9 cellular contexts compared by ENCODE assay signal in genomic region chr13:19586904-19587634, GRCh38. TPM values are rescaled to one million over a fixed set of nuclear protein-coding genes. Genes with fewer than 3 reads are reported as not detected.
DNase-seq lines count a peak whose midpoint lies in the region; ATAC-seq, FAIRE-seq and TF ChIP-seq lines count a peak whose summit lies in the region.
"Had no signal": no experiment of that assay in that cellular context is flagged by ENCODE, and none has a peak within 500 bp of the region (broad histone marks: within the 10 kb centered on the region; RNA-seq: fewer than 3 reads in every experiment).

No MANE protein-coding gene starts in this region.

- no peaks in the 10 kb centered on the region for H3K4me1 ChIP-seq in BE2C
- peaks cover 6 to 17% of the 10 kb centered on the region in 2 donors for H3K4me1 ChIP-seq in naive thymus-derived CD4-positive, alpha-beta T cell (ENCODE audit: control insufficient read depth in 2 of 2, insufficient read depth in 2 of 2, low read length in 2 of 2)
- no peaks in the 10 kb centered on the region for H3K4me1 ChIP-seq in hepatocyte (ENCODE audit: insufficient read depth)

- peak overlapping the region; percentile 59 for H3K9ac ChIP-seq in SU-DHL-6 (ENCODE audit: low read length)

- H3K79me2 ChIP-seq in SU-DHL-6 (ENCODE audit: insufficient read depth, low read length) (no peaks in the 10 kb centered on the region), hepatocyte (no peaks in the 10 kb centered on the region)

- no peaks in the 10 kb centered on the region for H3K27me3 Mint-ChIP-seq in activated naive CD8-positive, alpha-beta T cell treated with anti-CD3 and anti-CD28 coated beads for 36 hours
- H3K27me3 Mint-ChIP-seq in naive thymus-derived CD4-positive, alpha-beta T cell: peaks cover 0 to 9% (median 0%) of the 10 kb centered on the region in 5 donors

- peaks cover 7% of the 10 kb centered on the region for H3K36me3 Mint-ChIP-seq in activated naive CD8-positive, alpha-beta T cell treated with anti-CD3 and anti-CD28 coated beads for 36 hours
- peaks cover 0 to 7% (median 4%) of the 10 kb centered on the region in 5 donors for H3K36me3 Mint-ChIP-seq in naive thymus-derived CD4-positive, alpha-beta T cell

- H3K9me2 ChIP-seq in SU-DHL-6 (replicated peaks; ENCODE audit: insufficient read depth, low read length) (no peaks in the 10 kb centered on the region), hepatocyte (replicated peaks; ENCODE audit: insufficient read depth) (no peaks in the 10 kb centered on the region)

- no peak for TF ChIP-seq CTCF in BE2C (IDR thresholded peaks at IDR 0.05; ENCODE audit: low read depth, low read length)
- TF ChIP-seq CTCF in SU-DHL-6 (IDR thresholded peaks at IDR 0.05; ENCODE audit: insufficient read depth, low read length, poor library complexity, severe bottlenecking): no peak
- no peak for TF ChIP-seq CTCF in hepatocyte (IDR thresholded peaks at IDR 0.05; ENCODE audit: poor library complexity)

- POLR2A ChIA-PET in naive thymus-derived CD4-positive, alpha-beta T cell (lab: Charles Lee): interaction anchor here (3.0 kb wide), 1 partner anchor 47 kb away, joined by 11 read pairs; the partner anchor contains the start of gene MPHOSPH8

- H3K4me3 ChIP-seq in BE2C (ENCODE audit: low read depth, low read length) (peak overlapping the region; percentile 43), SU-DHL-6 (ENCODE audit: insufficient read depth, low read length, poor library complexity, severe bottlenecking) (peak overlapping the region; percentile 60), hepatocyte (no peak overlapping the region)
- H3K4me3 ChIP-seq in naive thymus-derived CD4-positive, alpha-beta T cell (ENCODE audit: low read length): peak overlapping the region; percentile 37

- H2AFZ ChIP-seq in SU-DHL-6 (ENCODE audit: low read depth, low read length, severe bottlenecking) (peak overlapping the region; percentile 81), hepatocyte (no peak overlapping the region)

- 80% methylated on average over 16 of the region's 17 CpGs for WGBS in hepatocyte (ENCODE audit: low lambda C conversion rate, missing lambda C conversion rate)

- ATAC-seq in HG03342 (IDR thresholded peaks at IDR 0.05; ENCODE audit: unreplicated experiment): peak; percentile 82
- ATAC-seq in naive thymus-derived CD4-positive, alpha-beta T cell: peak; percentile 89

- CTCF ChIA-PET in naive thymus-derived CD4-positive, alpha-beta T cell (lab: Charles Lee): no interaction called here

- FAIRE-seq in GM19239 (lab: Jason Lieb, UNC): peak; percentile 84

- H4K20me1 ChIP-seq in SU-DHL-6 (ENCODE audit: low read depth, low read length) (no peaks in the 10 kb centered on the region), hepatocyte (ENCODE audit: insufficient read depth, poor library complexity, severe bottlenecking) (no peaks in the 10 kb centered on the region)

- intact Hi-C loops in naive thymus-derived CD4-positive, alpha-beta T cell (cut with micrococcal nuclease): loop anchor here (1.0 to 2.0 kb wide), 5 partner anchors 46 to 372 kb away; partner anchors contain the start of genes MPHOSPH8 (in 2 of the 2), PSPC1 (in 1 of the 2) and ZMYM2 (in 1 of the 2)

- H3K4me1 Mint-ChIP-seq in activated naive CD8-positive, alpha-beta T cell treated with anti-CD3 and anti-CD28 coated beads for 36 hours: peaks cover 15% of the 10 kb centered on the region
- peaks cover 14 to 32% (median 25%) of the 10 kb centered on the region in 7 donors for H3K4me1 Mint-ChIP-seq in naive thymus-derived CD4-positive, alpha-beta T cell

- H3K4me2 ChIP-seq in SU-DHL-6 (ENCODE audit: low read depth, low read length, poor library complexity, severe bottlenecking) (peak overlapping the region; percentile 71), hepatocyte (no peak overlapping the region)

- H3K9me3 ChIP-seq in BE2C (no peaks in the 10 kb centered on the region), SU-DHL-6 (ENCODE audit: insufficient read depth, low read length) (no peaks in the 10 kb centered on the region), hepatocyte (ENCODE audit: low read depth) (no peaks in the 10 kb centered on the region)
- no peaks in the 10 kb centered on the region for H3K9me3 ChIP-seq in naive thymus-derived CD4-positive, alpha-beta T cell (ENCODE audit: control insufficient read depth in 2 of 3, low read length in 3 of 3)

- peaks cover 14% of the 10 kb centered on the region for H3K9me3 Mint-ChIP-seq in activated naive CD8-positive, alpha-beta T cell treated with anti-CD3 and anti-CD28 coated beads for 36 hours
- peaks cover 4 to 27% (median 11%) of the 10 kb centered on the region in 11 donors for H3K9me3 Mint-ChIP-seq in naive thymus-derived CD4-positive, alpha-beta T cell

- DNase-seq in BE2C (peak; percentile 32), GM19239 (ENCODE audit: insufficient read length, low spot score) (peak; percentile 41), occipital lobe (lab: John Stamatoyannopoulos, UW) (no peak), hepatocyte (ENCODE audit: low spot score) (no peak)
- peak; percentile 83 for DNase-seq in activated naive CD8-positive, alpha-beta T cell treated with anti-CD3 and anti-CD28 coated beads for 36 hours
- peak; percentile 23 to 81 (median 74) for DNase-seq in naive thymus-derived CD4-positive, alpha-beta T cell

- H3K27ac ChIP-seq in SU-DHL-6 (ENCODE audit: low read depth, low read length) (peak overlapping the region; percentile 82), hepatocyte (no peak overlapping the region)
- peak overlapping the region; percentile 31 for H3K27ac ChIP-seq in naive thymus-derived CD4-positive, alpha-beta T cell (ENCODE audit: low read depth, low read length)

- H3K4me3 Mint-ChIP-seq in activated naive CD8-positive, alpha-beta T cell treated with anti-CD3 and anti-CD28 coated beads for 36 hours: peak overlapping the region; percentile 81
- H3K4me3 Mint-ChIP-seq in naive thymus-derived CD4-positive, alpha-beta T cell: peak overlapping the region; percentile 68 to 89 (median 80)

- peaks cover 6% of the 10 kb centered on the region; the same call in 1 of the 2 replicates for H3F3A ChIP-seq in SU-DHL-6 (ENCODE audit: insufficient read depth)

- H3K27me3 ChIP-seq in BE2C (no peaks in the 10 kb centered on the region), SU-DHL-6 (ENCODE audit: low read length) (no peaks in the 10 kb centered on the region), hepatocyte (no peaks in the 10 kb centered on the region)
- H3K27me3 ChIP-seq in naive thymus-derived CD4-positive, alpha-beta T cell (ENCODE audit: control insufficient read depth in 2 of 2, insufficient read depth in 2 of 2, low read length in 2 of 2): no peaks in the 10 kb centered on the region

- H3K36me3 ChIP-seq in BE2C (no peaks in the 10 kb centered on the region), SU-DHL-6 (ENCODE audit: low read length) (no peaks in the 10 kb centered on the region), hepatocyte (replicated peaks; ENCODE audit: insufficient read depth, low read depth) (no peaks in the 10 kb centered on the region)
- H3K36me3 ChIP-seq in naive thymus-derived CD4-positive, alpha-beta T cell (ENCODE audit: control insufficient read depth in 2 of 3, insufficient read depth in 3 of 3, low read length in 3 of 3): no peaks in the 10 kb centered on the region

- peak overlapping the region; percentile 94 for H3K27ac Mint-ChIP-seq in activated naive CD8-positive, alpha-beta T cell treated with anti-CD3 and anti-CD28 coated beads for 36 hours
- peak overlapping the region; percentile 76 to 94 (median 86) for H3K27ac Mint-ChIP-seq in naive thymus-derived CD4-positive, alpha-beta T cell

RNA-seq across cellular contexts. Expression of gene TPTE2, which starts 25.7 kb away (rescaled TPM):
- not detected for polyA plus RNA-seq in BE2C (2012; ENCODE audit: insufficient read depth, insufficient read length, low read depth)
- total RNA-seq in activated naive CD8-positive, alpha-beta T cell treated with anti-CD3 and anti-CD28 coated beads for 36 hours: not detected
- total RNA-seq in naive thymus-derived CD4-positive, alpha-beta T cell: under 1 TPM in 1 of 5 experiments, not detected in 4; 0.24 TPM
- polyA plus RNA-seq in naive thymus-derived CD4-positive, alpha-beta T cell: not detected
- total RNA-seq in occipital lobe (0.16 TPM), hepatocyte (not detected in 2 replicates)
- polyA plus RNA-seq in hepatocyte: not detected in 2 replicates
- total RNA-seq: H1 had no signal
- polyA plus RNA-seq: H1 had no signal

RNA-seq across cellular contexts. Expression of gene MPHOSPH8, which starts 46.4 kb away (rescaled TPM):
- polyA plus RNA-seq in BE2C (2012; ENCODE audit: insufficient read depth, insufficient read length, low read depth): 25.9 TPM
- total RNA-seq in activated naive CD8-positive, alpha-beta T cell treated with anti-CD3 and anti-CD28 coated beads for 36 hours: 10 to 100 TPM; 27.6 to 31.3 TPM
- total RNA-seq in naive thymus-derived CD4-positive, alpha-beta T cell: 100 to 1,000 TPM in 2 of 5 experiments, 10 to 100 TPM in 3; 50.6 to 131 (median 65.6) TPM
- 10 to 100 TPM; 14.3 to 18.4 TPM for polyA plus RNA-seq in naive thymus-derived CD4-positive, alpha-beta T cell
- total RNA-seq in occipital lobe: 31.2 TPM
- total RNA-seq in hepatocyte: 17.5 and 21.6 TPM in 2 replicates
- polyA plus RNA-seq in hepatocyte: 12.8 and 14.5 TPM in 2 replicates

Comparison
In these comparisons a context has a peak if more than half of its experiments do, and no peak if none do; other contexts are left out.
1. DNase-seq: peak in BE2C (single experiment), GM19239 (single experiment), activated naive CD8-positive, alpha-beta T cell treated with anti-CD3 and anti-CD28 coated beads for 36 hours (single experiment) and naive thymus-derived CD4-positive, alpha-beta T cell (9 of 9); none in occipital lobe (single experiment) and hepatocyte (single experiment).